8 cellular contexts compared by ENCODE assay signal in the genomic region with DNA sequence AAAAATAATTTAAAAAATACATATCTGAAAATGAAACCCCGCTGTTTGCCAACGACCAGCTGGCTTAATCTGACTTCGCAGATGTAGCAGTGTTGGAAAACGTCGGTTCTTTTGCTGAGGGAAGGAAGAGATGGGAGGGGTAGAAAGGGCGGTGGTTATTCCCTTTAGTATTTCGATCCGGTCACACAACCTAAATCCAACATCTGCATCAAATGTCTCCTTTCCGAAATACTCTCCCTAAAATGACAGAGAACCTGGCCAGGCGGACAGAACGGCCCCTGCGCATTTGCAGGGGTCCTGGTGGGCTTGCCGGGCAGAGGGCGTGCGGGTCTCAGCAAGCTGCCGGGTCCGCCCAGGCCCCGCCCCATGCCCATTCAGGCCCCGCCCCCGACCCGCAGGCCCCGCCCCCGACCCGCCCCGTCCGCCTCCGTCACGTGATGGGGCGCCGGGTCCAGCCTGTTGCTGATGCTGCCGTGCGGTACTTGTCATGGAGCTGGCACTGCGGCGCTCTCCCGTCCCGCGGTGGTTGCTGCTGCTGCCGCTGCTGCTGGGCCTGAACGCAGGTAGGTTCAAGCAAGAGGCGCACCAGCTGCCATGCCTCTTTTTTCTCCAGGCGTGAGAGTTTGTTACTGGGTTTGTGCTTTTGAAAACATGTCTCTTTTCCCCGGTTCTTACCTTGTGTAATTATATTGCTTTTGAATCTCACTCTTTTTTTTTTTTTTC. TPM values are rescaled to one million over a fixed set of nuclear protein-coding genes. Genes with fewer than 3 reads are reported as not detected.
DNase-seq lines count a peak whose midpoint lies in the region; ATAC-seq and TF ChIP-seq lines count a peak whose summit lies in the region.

A gene with protein sequence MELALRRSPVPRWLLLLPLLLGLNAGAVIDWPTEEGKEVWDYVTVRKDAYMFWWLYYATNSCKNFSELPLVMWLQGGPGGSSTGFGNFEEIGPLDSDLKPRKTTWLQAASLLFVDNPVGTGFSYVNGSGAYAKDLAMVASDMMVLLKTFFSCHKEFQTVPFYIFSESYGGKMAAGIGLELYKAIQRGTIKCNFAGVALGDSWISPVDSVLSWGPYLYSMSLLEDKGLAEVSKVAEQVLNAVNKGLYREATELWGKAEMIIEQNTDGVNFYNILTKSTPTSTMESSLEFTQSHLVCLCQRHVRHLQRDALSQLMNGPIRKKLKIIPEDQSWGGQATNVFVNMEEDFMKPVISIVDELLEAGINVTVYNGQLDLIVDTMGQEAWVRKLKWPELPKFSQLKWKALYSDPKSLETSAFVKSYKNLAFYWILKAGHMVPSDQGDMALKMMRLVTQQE (plus strand): TSS at position 459 of the 723 bp plus-strand sequence. CDS start 29 bp downstream, at position 488.

- H3K4me1 ChIP-seq in foreskin keratinocyte = peaks cover 26% of the 10 kb centered on the region
- H3K4me1 ChIP-seq in neuron (ENCODE audit: insufficient read depth, low read length) = peaks cover 24% of the 10 kb centered on the region

- peak within 1 kb of the TSS; percentile 91 for H2AFZ ChIP-seq in neuron (ENCODE audit: low read depth, low read length)

- no peaks in the 10 kb centered on the region for H3K27me3 ChIP-seq in foreskin keratinocyte
- H3K27me3 ChIP-seq in neuron (ENCODE audit: insufficient read depth, low read length) = no peaks in the 10 kb centered on the region

- H3K36me3 ChIP-seq in neuron (ENCODE audit: insufficient read depth, low read length) = peaks cover 3% of the 10 kb centered on the region

- ATAC-seq in GM21825 (IDR thresholded peaks at IDR 0.05; ENCODE audit: unreplicated experiment) (peak; percentile 78), foreskin keratinocyte (peak; percentile 88)

- no peak within 1 kb of the TSS for H3K27ac ChIP-seq in foreskin keratinocyte

- H3K4me3 ChIP-seq in neuron (ENCODE audit: low read length) = peak within 1 kb of the TSS; percentile 90

- DNase-seq in DMS53 treated with DMSO at 0.1 percent for 48 hours (lab: John Stamatoyannopoulos, UW; ENCODE audit: unreplicated experiment) (peak; percentile 52), LHCN-M2 (ENCODE audit: low read depth) (peak; percentile 69), SHP77 (lab: John Stamatoyannopoulos, UW) (peak; percentile 41 to 88), activated gamma-delta T cell (lab: John Stamatoyannopoulos, UW) (peak; percentile 80), foreskin keratinocyte (peak; percentile 12 to 50), stromal cell of bone marrow (ENCODE audit: low read depth) (peak; percentile 47)

- no peak for TF ChIP-seq CTCF in foreskin keratinocyte (conservative IDR thresholded peaks at IDR 0.05)

- peaks cover 2% of the 10 kb centered on the region for H3K9me3 ChIP-seq in neuron (ENCODE audit: low read length)

RNA-seq across cellular contexts. Expression of the gene that starts here (rescaled TPM):
- 45.0 and 61.3 TPM in 2 replicates for total RNA-seq in LHCN-M2 (2014; rRNA removed)
- polyA plus RNA-seq in LHCN-M2 (2012) = 35.8 TPM
- total RNA-seq in foreskin keratinocyte = 29.3 and 31.6 TPM in 2 replicates
- 22.4 and 26.2 TPM in 2 replicates for polyA plus RNA-seq in foreskin keratinocyte
